In genomic region chr7:141073641-141074161, GRCh38 we compare ENCODE assay signal across 9 cellular contexts. TPM values are rescaled to one million over a fixed set of nuclear protein-coding genes. Genes with fewer than 3 reads are reported as not detected.
DNase-seq lines count a peak whose midpoint lies in the region; ATAC-seq, FAIRE-seq and TF ChIP-seq lines count a peak whose summit lies in the region.
"Had no signal": no experiment of that assay in that cellular context is flagged by ENCODE, and none has a peak within 500 bp of the region (broad histone marks: within the 10 kb centered on the region; RNA-seq: fewer than 3 reads in every experiment).

Gene TMEM178B (plus strand): TSS chr7:141074064.

- H3K4me3 ChIP-seq in A673 (ENCODE audit: low read depth, low read length, poor library complexity, severe bottlenecking), result peak within 1 kb of the TSS; percentile 45
- peak within 1 kb of the TSS; percentile 63 for H3K4me3 ChIP-seq in osteoblast (ENCODE audit: insufficient read depth, low read length)

- intact Hi-C loops in A673 (cut with micrococcal nuclease; ENCODE audit: unreplicated experiment), result loop anchor here (5.0 kb wide), 1 partner anchor 579 kb away; no protein-coding TSS in a partner anchor
- intact Hi-C loops in activated CD4-positive, alpha-beta memory T cell treated with anti-CD3 and anti-CD28 coated beads for 36 hours (cut with micrococcal nuclease), result loop anchor here (1.0 to 5.0 kb wide), 5 partner anchors 20 to 579 kb away; no protein-coding TSS in a partner anchor

- peak; percentile 2 for DNase-seq in A673 (ENCODE audit: low spot score)
- DNase-seq in activated CD4-positive, alpha-beta memory T cell treated with anti-CD3 and anti-CD28 coated beads for 36 hours, result peak; percentile 47
- peak in 1 of 2 donors; percentile 15 for DNase-seq in frontal cortex (ENCODE audit: low spot score in 2 of 2)
- DNase-seq in osteoblast (ENCODE audit: insufficient read length, low spot score, missing footprints), result peak; percentile 68
- DNase-seq in NCI-H1694 (lab: John Stamatoyannopoulos, UW), result no peak
- DNase-seq in NCI-H1436 treated with DMSO at 0.1 percent for 48 hours (lab: John Stamatoyannopoulos, UW), result no peak
- DNase-seq in activated CD4-positive, CD25-positive, alpha-beta regulatory T cell (lab: John Stamatoyannopoulos, UW), result no peak

- no peaks in the 10 kb centered on the region for H3K9me3 ChIP-seq in A673 (ENCODE audit: low read depth, low read length, poor library complexity, severe bottlenecking)
- H3K9me3 ChIP-seq in osteoblast (ENCODE audit: low read depth, low read length), result no peaks in the 10 kb centered on the region

- peaks cover 16% of the 10 kb centered on the region for H3K4me1 ChIP-seq in A673 (ENCODE audit: insufficient read depth, low read length, poor library complexity, severe bottlenecking)
- H3K4me1 ChIP-seq in osteoblast (ENCODE audit: insufficient read depth, low read length), result peaks cover 13% of the 10 kb centered on the region

- H3K4me1 Mint-ChIP-seq in activated CD4-positive, alpha-beta memory T cell treated with anti-CD3 and anti-CD28 coated beads for 36 hours (ENCODE audit: low read depth), result peaks cover 12% of the 10 kb centered on the region

- H3K4me2 ChIP-seq in osteoblast (ENCODE audit: insufficient read depth, low read length), result peak within 1 kb of the TSS; percentile 92

- no peaks in the 10 kb centered on the region for H3K9me3 Mint-ChIP-seq in activated CD4-positive, alpha-beta memory T cell treated with anti-CD3 and anti-CD28 coated beads for 36 hours
- H3K9me3 Mint-ChIP-seq: dendritic cell treated with granulocyte-macrophage colony-stimulating factor and Interleukin-4, amounts not matched to agents 40 ng/mL and 50 ng/mL, for 4 days had no signal

- no peak within 1 kb of the TSS for H3K27ac ChIP-seq in A673 (ENCODE audit: low read depth, low read length, poor library complexity, severe bottlenecking)
- H3K27ac ChIP-seq in osteoblast (ENCODE audit: low read depth, low read length), result no peak within 1 kb of the TSS

- BruUV-seq in A673 (replicated peaks; lab: Mats Ljungman, UMichigan), result no TSS peak

- H3K36me3 Mint-ChIP-seq in activated CD4-positive, alpha-beta memory T cell treated with anti-CD3 and anti-CD28 coated beads for 36 hours, result no peaks in the 10 kb centered on the region

- no peaks in the 10 kb centered on the region for H4K20me1 ChIP-seq in osteoblast (ENCODE audit: insufficient read depth, low read length)

- no peak within 1 kb of the TSS for H3K27ac Mint-ChIP-seq in activated CD4-positive, alpha-beta memory T cell treated with anti-CD3 and anti-CD28 coated beads for 36 hours
- H3K27ac Mint-ChIP-seq: dendritic cell treated with granulocyte-macrophage colony-stimulating factor and Interleukin-4, amounts not matched to agents 40 ng/mL and 50 ng/mL, for 4 days had no signal

- peak within 1 kb of the TSS; percentile 76 for H2AFZ ChIP-seq in osteoblast (ENCODE audit: low read length)

- H3K79me2 ChIP-seq in osteoblast (ENCODE audit: insufficient read depth, low read length), result no peaks in the 10 kb centered on the region

- H3K27me3 ChIP-seq in A673 (replicated peaks; ENCODE audit: insufficient read depth, low read depth, low read length, poor library complexity) (peaks cover 87% of the 10 kb centered on the region), osteoblast (ENCODE audit: insufficient read depth, low read length) (peaks cover 55% of the 10 kb centered on the region)

- peak within 1 kb of the TSS; percentile 68 for H3K4me3 Mint-ChIP-seq in activated CD4-positive, alpha-beta memory T cell treated with anti-CD3 and anti-CD28 coated beads for 36 hours
- H3K4me3 Mint-ChIP-seq: dendritic cell treated with granulocyte-macrophage colony-stimulating factor and Interleukin-4, amounts not matched to agents 40 ng/mL and 50 ng/mL, for 4 days had no signal

- no peak for FAIRE-seq in frontal cortex (lab: Jason Lieb, UNC)

- POLR2A ChIA-PET in A673 (lab: Charles Lee; ENCODE audit: low non-redundant PET), result no interaction called here
- POLR2A ChIA-PET in activated CD4-positive, alpha-beta memory T cell treated with anti-CD3 and anti-CD28 coated beads for 36 hours (lab: Charles Lee), result interaction anchor here (1.7 kb wide), 1 partner anchor 59 kb away, joined by 8 read pairs; the partner anchor contains the start of gene MRPS33

- H3K36me3 ChIP-seq in A673 (ENCODE audit: insufficient read depth, low read length, poor library complexity, severe bottlenecking) (no peaks in the 10 kb centered on the region), osteoblast (ENCODE audit: insufficient read depth, low read length) (no peaks in the 10 kb centered on the region)

- H3K27me3 Mint-ChIP-seq in activated CD4-positive, alpha-beta memory T cell treated with anti-CD3 and anti-CD28 coated beads for 36 hours, result peaks cover 41% of the 10 kb centered on the region

- CTCF ChIA-PET in A673 (lab: Charles Lee), result no interaction called here
- CTCF ChIA-PET in activated CD4-positive, alpha-beta memory T cell treated with anti-CD3 and anti-CD28 coated beads for 36 hours (lab: Charles Lee), result no interaction called here

- TF ChIP-seq CTCF in A673 (conservative IDR thresholded peaks at IDR 0.05; ENCODE audit: low read depth, low read length), result no peak
- TF ChIP-seq CTCF in osteoblast (IDR thresholded peaks at IDR 0.05; ENCODE audit: extremely low read depth, low read depth, low read length), result no peak

- ATAC-seq in GM21528 (IDR thresholded peaks at IDR 0.05; ENCODE audit: low FRiP score, unreplicated experiment), result peak; percentile 16

RNA-seq across cellular contexts. Expression of gene TMEM178B, which starts in this region (rescaled TPM):
- total RNA-seq in A673 (2021) (1.1 and 2.8 TPM in 2 replicates), frontal cortex (53.0 TPM), osteoblast (1.1 and 2.1 TPM in 2 replicates)
- under 1 TPM; 0.58 to 0.81 TPM for total RNA-seq in activated CD4-positive, alpha-beta memory T cell treated with anti-CD3 and anti-CD28 coated beads for 36 hours

Comparison
In these comparisons a context has a peak if more than half of its experiments do, and no peak if none do; other contexts are left out.
1. RNA of gene TMEM178B (total RNA-seq): 53.0 TPM in frontal cortex (single experiment); 1.1 to 2.8 TPM in A673, 1.1 to 2.1 TPM in osteoblast and 0.58 to 0.81 TPM in activated CD4-positive, alpha-beta memory T cell treated with anti-CD3 and anti-CD28 coated beads for 36 hours; every median in the first group is over 10 times any median in the second.
2. Peak in DNase-seq in activated CD4-positive, alpha-beta memory T cell treated with anti-CD3 and anti-CD28 coated beads for 36 hours; RNA of the gene not detected or under 1 TPM.
3. DNase-seq: peak in A673 (single experiment) and osteoblast (single experiment); none in NCI-H1694 (single experiment), NCI-H1436 treated with DMSO at 0.1 percent for 48 hours (single experiment) and activated CD4-positive, CD25-positive, alpha-beta regulatory T cell (0 of 4).